In the genomic region with DNA sequence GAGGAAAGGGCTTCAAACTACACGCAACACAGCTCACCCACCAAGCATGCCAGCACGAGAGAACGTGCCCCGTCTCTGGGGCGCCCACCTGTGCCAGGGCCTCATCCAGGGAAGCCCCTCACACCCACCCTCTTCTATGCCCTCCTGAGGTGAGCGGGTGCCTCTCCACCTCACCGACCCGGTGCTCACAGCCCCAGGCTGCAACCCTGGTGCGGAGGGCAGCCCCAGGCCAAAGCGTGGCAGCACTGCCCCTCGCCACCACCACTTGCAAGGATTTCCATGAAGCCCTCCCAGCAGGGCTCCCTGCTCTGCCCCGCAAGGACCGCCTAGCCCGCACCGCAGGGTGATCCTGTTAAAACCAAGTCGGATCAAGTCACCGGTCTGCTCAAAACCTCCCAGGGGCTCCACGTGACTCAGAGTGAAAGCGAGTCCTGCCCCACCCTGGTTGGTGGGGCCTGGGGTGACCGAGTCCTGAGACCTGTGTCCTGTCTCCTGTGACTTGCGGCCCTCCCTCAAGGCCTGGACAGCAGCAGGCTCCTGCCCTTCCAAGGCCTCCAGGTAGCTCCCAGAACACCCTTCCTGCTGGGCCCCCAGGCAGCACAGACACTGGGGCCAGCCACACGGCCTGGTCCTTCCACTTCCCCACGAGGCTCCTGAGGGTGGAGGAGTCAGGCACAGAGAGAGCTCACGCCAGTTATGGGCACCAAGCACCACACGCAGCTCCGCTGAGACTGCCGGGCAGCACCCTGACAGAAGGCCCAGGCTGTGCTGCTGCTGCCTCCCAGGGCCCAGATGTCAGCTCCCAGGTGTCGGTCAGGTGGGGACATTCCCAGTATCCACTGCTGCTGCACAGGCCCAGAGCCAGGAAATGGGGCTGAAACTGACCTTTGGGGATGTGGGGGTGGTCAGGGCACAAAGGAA, we compare ENCODE assay signal across 11 cellular contexts. TPM values are rescaled to one million over a fixed set of nuclear protein-coding genes. Genes with fewer than 3 reads are reported as not detected.
DNase-seq lines count a peak whose midpoint lies in the region; ATAC-seq and TF ChIP-seq lines count a peak whose summit lies in the region.
"Had no signal": no experiment of that assay in that cellular context is flagged by ENCODE, and none has a peak within 500 bp of the region (broad histone marks: within the 10 kb centered on the region; RNA-seq: fewer than 3 reads in every experiment).

No MANE protein-coding gene starts in this region.

- H3K9ac ChIP-seq in parathyroid adenoma: no peak overlapping the region

- no peaks in the 10 kb centered on the region for H3K9me3 Mint-ChIP-seq in Calu3 (ENCODE audit: low read depth, unreplicated experiment)

- H3K4me3 Mint-ChIP-seq in Calu3 (ENCODE audit: low read depth, unreplicated experiment): no peak overlapping the region

- H3K27ac Mint-ChIP-seq in Calu3 (ENCODE audit: unreplicated experiment): no peak overlapping the region

- intact Hi-C loops in cardiac septum (cut with DNase I): no loop called here
- intact Hi-C loops in Calu3 (cut with micrococcal nuclease; ENCODE audit: unreplicated experiment): no loop called here

- H3K4me3 ChIP-seq in BE2C (ENCODE audit: low read depth, low read length) (no peak overlapping the region), RWPE2 (ENCODE audit: severe bottlenecking) (no peak overlapping the region), parathyroid adenoma (ENCODE audit: low read depth, low read length) (no peak overlapping the region)
- H3K4me3 ChIP-seq: SK-N-MC had no signal

- H3K9me3 ChIP-seq in BE2C (no peaks in the 10 kb centered on the region), RWPE2 (ENCODE audit: severe bottlenecking) (no peaks in the 10 kb centered on the region), parathyroid adenoma (ENCODE audit: control insufficient read depth, low read length) (no peaks in the 10 kb centered on the region)

- H3K36me3 Mint-ChIP-seq in Calu3 (ENCODE audit: insufficient read depth, unreplicated experiment): peaks cover 18% of the 10 kb centered on the region

- peaks cover 14% of the 10 kb centered on the region for H3K4me1 Mint-ChIP-seq in Calu3 (ENCODE audit: low read depth, unreplicated experiment)

- peaks cover 37% of the 10 kb centered on the region for H3K79me2 ChIP-seq in parathyroid adenoma

- BruUV-seq in Calu3 (replicated peaks; lab: Mats Ljungman, UMichigan): no TSS peak

- H3K27ac ChIP-seq in RWPE2 (ENCODE audit: poor library complexity, severe bottlenecking) (peak overlapping the region; percentile 61), parathyroid adenoma (peak overlapping the region; percentile 59)
- H3K27ac ChIP-seq: SK-N-MC had no signal

- no peak for TF ChIP-seq CTCF in BE2C (IDR thresholded peaks at IDR 0.05; ENCODE audit: low read depth, low read length)
- no peak for TF ChIP-seq CTCF in RWPE2 (IDR thresholded peaks at IDR 0.05; ENCODE audit: poor library complexity, severe bottlenecking)
- TF ChIP-seq CTCF in parathyroid adenoma (IDR thresholded peaks at IDR 0.05): no peak
- TF ChIP-seq CTCF in Calu3 (IDR thresholded peaks at IDR 0.05; ENCODE audit: unreplicated experiment): no peak

- H3K27me3 Mint-ChIP-seq in Calu3 (ENCODE audit: unreplicated experiment): no peaks in the 10 kb centered on the region

- H2AFZ ChIP-seq in parathyroid adenoma: no peak overlapping the region

- no peak for ATAC-seq in RWPE2 (ENCODE audit: low read depth)
- no peak for ATAC-seq in HG02973 (IDR thresholded peaks at IDR 0.05; ENCODE audit: unreplicated experiment)
- ATAC-seq in HG02678 (IDR thresholded peaks at IDR 0.05; ENCODE audit: unreplicated experiment): no peak

- CTCF ChIA-PET in Calu3 (lab: Charles Lee): interaction anchor here (0.5 kb wide), 1 partner anchor 10 kb away, joined by 3 read pairs; no protein-coding TSS in a partner anchor

- DNase-seq in BE2C (peak; percentile 8), RWPE2 (ENCODE audit: low spot score) (peak; percentile 59), cardiac septum (ENCODE audit: low spot score) (peak; percentile 73), NCI-H1417 (lab: John Stamatoyannopoulos, UW) (no peak), Calu3 (no peak)
- DNase-seq: activated CD4-positive, alpha-beta T cell treated with anti-CD3 and anti-CD28 coated beads, Interleukin-2, amount 50 U/mL, for 1 hour; NCI-H524 treated with DMSO at 0.1 percent for 48 hours had no signal

- peak overlapping the region; percentile 45 for H3K4me2 ChIP-seq in parathyroid adenoma (ENCODE audit: low read length)

- H3K27me3 ChIP-seq in BE2C (no peaks in the 10 kb centered on the region), RWPE2 (ENCODE audit: insufficient read depth, poor library complexity, severe bottlenecking) (no peaks in the 10 kb centered on the region), parathyroid adenoma (ENCODE audit: control insufficient read depth, insufficient read depth, low read length) (no peaks in the 10 kb centered on the region)

- H3K4me1 ChIP-seq in BE2C (no peaks in the 10 kb centered on the region), RWPE2 (ENCODE audit: insufficient read depth, poor library complexity, severe bottlenecking) (peaks cover 24% of the 10 kb centered on the region), parathyroid adenoma (peaks cover 17% of the 10 kb centered on the region)

- H3K36me3 ChIP-seq in BE2C (peaks cover 33% of the 10 kb centered on the region), RWPE2 (ENCODE audit: low read depth) (peaks cover 25% of the 10 kb centered on the region), parathyroid adenoma (ENCODE audit: control insufficient read depth, insufficient read depth, low read length) (no peaks in the 10 kb centered on the region)

RNA-seq across cellular contexts. Expression of a gene that starts 12.7 kb away (rescaled TPM):
- 79.5 TPM for polyA plus RNA-seq in BE2C (2012; ENCODE audit: insufficient read depth, insufficient read length, low read depth)
- total RNA-seq in cardiac septum: 27.5 TPM
- total RNA-seq in Calu3 (2022): 30.8 and 31.1 TPM in 2 replicates

RNA-seq across cellular contexts. Expression of a gene that starts 29.9 kb away (rescaled TPM):
- 108 TPM for polyA plus RNA-seq in BE2C (2012; ENCODE audit: insufficient read depth, insufficient read length, low read depth)
- 9.0 TPM for total RNA-seq in cardiac septum
- total RNA-seq in Calu3 (2022): 10.5 and 10.7 TPM in 2 replicates

Comparison
In these comparisons a context has a peak if more than half of its experiments do, and no peak if none do; other contexts are left out.
1. DNase-seq: peak in BE2C (single experiment), RWPE2 (single experiment) and cardiac septum (single experiment); none in NCI-H1417 (0 of 3) and Calu3 (single experiment).